ENCODE assay signal across 18 cellular contexts in genomic region chr15:83299462-83299861, GRCh38. TPM values are rescaled to one million over a fixed set of nuclear protein-coding genes. Genes with fewer than 3 reads are reported as not detected.
A peak's percentile ranks its signal among the peaks of the same experiment; 100 is the strongest.
DNase-seq lines count a peak whose midpoint lies in the region; ATAC-seq and TF ChIP-seq lines count a peak whose summit lies in the region.
"Had no signal": no experiment of that assay in that cellular context is flagged by ENCODE, and none has a peak within 500 bp of the region (broad histone marks: within the 10 kb centered on the region; RNA-seq: fewer than 3 reads in every experiment).

No MANE protein-coding gene starts in this region.

- H3K4me1 ChIP-seq in right atrium auricular region (no peaks in the 10 kb centered on the region), endodermal cell (ENCODE audit: control insufficient read depth, insufficient read depth, low read length) (no peaks in the 10 kb centered on the region)
- H3K4me1 ChIP-seq: BE2C, SJSA1 had no signal

- H3K9me3 Mint-ChIP-seq in endodermal cell: no peaks in the 10 kb centered on the region
- H3K9me3 Mint-ChIP-seq: CD4-positive, alpha-beta T cell had no signal

- WGBS in endodermal cell (ENCODE audit: insufficient coverage in 1 of 2, insufficient read length in 1 of 2), 2 experiments: 78 to 86% methylated on average over 1 to 3 of the region's 3 CpGs

- H3K4me3 ChIP-seq in right atrium auricular region: no peak overlapping the region
- H3K4me3 ChIP-seq in endodermal cell (ENCODE audit: low read length): no peak overlapping the region
- H3K4me3 ChIP-seq: SJSA1 had no signal

- ATAC-seq in Right ventricle myocardium inferior (no peak), SK-N-SH treated with all-trans-retinoic acid at 6 μM for 48 hours (no peak), GM19397 (IDR thresholded peaks at IDR 0.05; ENCODE audit: unreplicated experiment) (no peak)
- ATAC-seq: HCT116 had no signal

- H3K4me3 Mint-ChIP-seq in endodermal cell: no peak overlapping the region
- H3K4me3 Mint-ChIP-seq: CD4-positive, alpha-beta T cell had no signal

- no peaks in the 10 kb centered on the region for H3K27me3 ChIP-seq in right atrium auricular region
- H3K27me3 ChIP-seq in endodermal cell (ENCODE audit: control insufficient read depth, insufficient read depth, low read length, poor library complexity, severe bottlenecking): no peaks in the 10 kb centered on the region
- H3K27me3 ChIP-seq: SJSA1 had no signal

- H3K9ac ChIP-seq in endodermal cell (ENCODE audit: extremely low read depth, low read length, poor library complexity, severe bottlenecking): no peak overlapping the region

- H3K9me3 ChIP-seq in right atrium auricular region: no peaks in the 10 kb centered on the region
- H3K9me3 ChIP-seq in endodermal cell (ENCODE audit: control insufficient read depth, low read length): no peaks in the 10 kb centered on the region
- H3K9me3 ChIP-seq: BE2C, SJSA1 had no signal

- H3K27me3 Mint-ChIP-seq in endodermal cell (ENCODE audit: insufficient read depth): peaks cover 3% of the 10 kb centered on the region

- no peaks in the 10 kb centered on the region for H3K36me3 ChIP-seq in right atrium auricular region
- no peaks in the 10 kb centered on the region for H3K36me3 ChIP-seq in endodermal cell (ENCODE audit: control insufficient read depth, insufficient read depth, low read length)
- H3K36me3 ChIP-seq: BE2C, SJSA1 had no signal

- TF ChIP-seq CTCF in right atrium auricular region (IDR thresholded peaks at IDR 0.05): no peak
- TF ChIP-seq CTCF in endodermal cell (conservative IDR thresholded peaks at IDR 0.05): no peak

- DNase-seq in NCI-H1417 (lab: John Stamatoyannopoulos, UW) (peak in 2 of 3 experiments; percentile 16 to 28), NCI-H1417 treated with DMSO at 0.1 percent for 48 hours (lab: John Stamatoyannopoulos, UW) (no peak), right atrium auricular region (ENCODE audit: low spot score) (peak; percentile 62), Right ventricle myocardium inferior (ENCODE audit: missing footprints) (no peak), endodermal cell (peak; percentile 48), nucleus accumbens (lab: John Stamatoyannopoulos, UW) (no peak)
- DNase-seq: 8988T; BE2C; CD4-positive, alpha-beta T cell; KBM-7; NCI-H1048; NCI-H1694; NK-92 treated with Interleukin-12 subunit alpha and Interleukin-12 subunit beta, amount 100 ng/mL, for 24 hours had no signal

- H3K36me3 Mint-ChIP-seq in endodermal cell (ENCODE audit: low read depth): no peaks in the 10 kb centered on the region

- intact Hi-C loops in Right ventricle myocardium inferior (cut with DNase I): no loop called here

- H3K27ac Mint-ChIP-seq in endodermal cell: no peak overlapping the region
- H3K27ac Mint-ChIP-seq: CD4-positive, alpha-beta T cell had no signal

- peaks cover 2% of the 10 kb centered on the region for H3K4me1 Mint-ChIP-seq in endodermal cell

- H3K27ac ChIP-seq in right atrium auricular region: no peak overlapping the region
- H3K27ac ChIP-seq in endodermal cell (ENCODE audit: low read depth, low read length): no peak overlapping the region
- H3K27ac ChIP-seq: SJSA1 had no signal

TF ChIP-seq in SK-N-SH treated with all-trans-retinoic acid at 6 μM for 48 hours, 23 proteins besides CTCF, POLR2A, EP300 and RAD21:
- no peak for TF ChIP-seq ISL1 (CRISPR knock-in tag; IDR thresholded peaks at IDR 0.05)
- TF ChIP-seq GLIS3 (CRISPR knock-in tag; IDR thresholded peaks at IDR 0.05): no peak
- no peak for TF ChIP-seq TCF4 (CRISPR knock-in tag; IDR thresholded peaks at IDR 0.05; ENCODE audit: borderline replicate concordance)
- TF ChIP-seq CSRNP3 (CRISPR knock-in tag; IDR thresholded peaks at IDR 0.05): no peak
- TF ChIP-seq ZC3H10 (CRISPR knock-in tag; IDR thresholded peaks at IDR 0.05): no peak
- no peak for TF ChIP-seq CSDC2 (CRISPR knock-in tag; IDR thresholded peaks at IDR 0.05)
- no peak for TF ChIP-seq PPARA (CRISPR knock-in tag; IDR thresholded peaks at IDR 0.05; ENCODE audit: borderline replicate concordance)
- TF ChIP-seq ZFP30 (CRISPR knock-in tag; IDR thresholded peaks at IDR 0.05): no peak
- TF ChIP-seq ZFP3 (CRISPR knock-in tag; IDR thresholded peaks at IDR 0.05): no peak
- TF ChIP-seq OSR1 (CRISPR knock-in tag; IDR thresholded peaks at IDR 0.05): no peak
- no peak for TF ChIP-seq ZNF70 (CRISPR knock-in tag; IDR thresholded peaks at IDR 0.05)
- no peak for TF ChIP-seq TOX (CRISPR knock-in tag; IDR thresholded peaks at IDR 0.05; ENCODE audit: borderline replicate concordance)
- TF ChIP-seq RARB (CRISPR knock-in tag; IDR thresholded peaks at IDR 0.05): no peak
- TF ChIP-seq SNAI2 (CRISPR knock-in tag; IDR thresholded peaks at IDR 0.05): no peak
- TF ChIP-seq ZNF8 (CRISPR knock-in tag; IDR thresholded peaks at IDR 0.05): no peak

RNA-seq across cellular contexts. Expression of gene BNC1, which starts 15.0 kb away (rescaled TPM):
- total RNA-seq in right atrium auricular region: 10 to 100 TPM in 1 of 2 donors, 1 to 10 TPM in 1; 5.4 to 15.6 TPM
- total RNA-seq in Right ventricle myocardium inferior: 0.19 TPM
- total RNA-seq in endodermal cell: not detected
- 0.32 TPM for polyA plus RNA-seq in endodermal cell (2013, experiment 1 of 2)
- 0.41 TPM for polyA plus RNA-seq in endodermal cell (2013, experiment 2 of 2)
- total RNA-seq: CD4-positive, alpha-beta T cell; OCI-LY7 had no signal

Comparison
In these comparisons a context has a peak if more than half of its experiments do, and no peak if none do; other contexts are left out.
1. DNase-seq: peak in NCI-H1417 (2 of 3), right atrium auricular region (single experiment) and endodermal cell (single experiment); none in NCI-H1417 treated with DMSO at 0.1 percent for 48 hours (single experiment), Right ventricle myocardium inferior (single experiment) and nucleus accumbens (0 of 56).